ENCODE assay signal across 8 cellular contexts in genomic region chr1:26725904-26726303, GRCh38. TPM values are rescaled to one million over a fixed set of nuclear protein-coding genes. Genes with fewer than 3 reads are reported as not detected.
DNase-seq lines count a peak whose midpoint lies in the region; ATAC-seq, FAIRE-seq and TF ChIP-seq lines count a peak whose summit lies in the region.
"Not testable (repeated sequence)": the region's sequence is repeated elsewhere in the genome, so short reads cannot be mapped to it uniquely, and the experiment has no call there.

No MANE protein-coding gene starts in this region.

- CTCF ChIA-PET in K562 (lab: Yijun Ruan, JAX; ENCODE audit: low intra/inter-chr PET ratio): not testable (repeated sequence)
- CTCF ChIA-PET in naive thymus-derived CD4-positive, alpha-beta T cell (lab: Charles Lee): interaction anchor here (0.6 to 1.1 kb wide), 2 partner anchors 63 to 1235 kb away, joined by 3 read pairs; no protein-coding TSS in a partner anchor

- not testable (repeated sequence) for TF ChIP-seq POLR2A in K562 (conservative IDR thresholded peaks at IDR 0.05)

- TF ChIP-seq EP300 in K562 (IDR thresholded peaks at IDR 0.05; ENCODE audit: low read length): not testable (repeated sequence)

- in situ Hi-C loops in K562 (cut with MboI): not testable (repeated sequence)

- peaks cover 81% of the 10 kb centered on the region for H3K4me1 ChIP-seq in CD4-positive, CD25-positive, alpha-beta regulatory T cell (ENCODE audit: control insufficient read depth, insufficient read depth, low read length, poor library complexity, severe bottlenecking)
- H3K4me1 ChIP-seq in K562 (replicated peaks in 1 of 2; ENCODE audit: control insufficient read depth in 2 of 2, insufficient read depth in 2 of 2, low read length in 2 of 2) (peaks cover 27 to 50% of the 10 kb centered on the region in 2 experiments), cardiac muscle cell (ENCODE audit: low read depth) (peaks cover 64% of the 10 kb centered on the region)
- H3K4me1 ChIP-seq in naive thymus-derived CD4-positive, alpha-beta T cell (ENCODE audit: control insufficient read depth in 2 of 2, insufficient read depth in 2 of 2, low read length in 2 of 2): peaks cover 64 to 71% of the 10 kb centered on the region in 2 donors

- not testable (repeated sequence) for H3K9me3 ChIP-seq in CD4-positive, CD25-positive, alpha-beta regulatory T cell (ENCODE audit: control insufficient read depth in 2 of 2, low read length in 2 of 2); K562 (replicated peaks; ENCODE audit: control insufficient read depth, insufficient read depth, low read depth, low read length); cardiac muscle cell (ENCODE audit: low read depth); naive thymus-derived CD4-positive, alpha-beta T cell (ENCODE audit: control insufficient read depth in 2 of 3, low read length in 3 of 3)

- peaks cover 13% of the 10 kb centered on the region for H3K9me1 ChIP-seq in K562 (ENCODE audit: control insufficient read depth, insufficient read depth, low read length)

- not testable (repeated sequence) for H3K9ac ChIP-seq in K562 (ENCODE audit: insufficient read depth in 1 of 2, low read depth in 2 of 2, low read length in 2 of 2)

- not testable (repeated sequence) for H3K27me3 Mint-ChIP-seq in CD4-positive, CD25-positive, alpha-beta regulatory T cell; naive thymus-derived CD4-positive, alpha-beta T cell; stimulated activated naive B cell treated with anti-CD40 and anti-IgM and Interleukin-4, amounts not matched to agents 10 μg/mL and 1 μg/mL and 100 μg/mL, for 72 hours

- 95% methylated on average over 13 of the region's 14 CpGs for WGBS in K562 (ENCODE audit: insufficient coverage, low coverage, missing lambda C conversion rate)

- not testable (repeated sequence) for H3K9me3 Mint-ChIP-seq in CD4-positive, CD25-positive, alpha-beta regulatory T cell; naive thymus-derived CD4-positive, alpha-beta T cell; stimulated activated naive B cell treated with anti-CD40 and anti-IgM and Interleukin-4, amounts not matched to agents 10 μg/mL and 1 μg/mL and 100 μg/mL, for 72 hours

- not testable (repeated sequence) for H3K27me3 ChIP-seq in CD4-positive, CD25-positive, alpha-beta regulatory T cell (ENCODE audit: control insufficient read depth, insufficient read depth, low read length); K562 (ENCODE audit: control insufficient read depth in 2 of 2, insufficient read depth in 2 of 2, low read length in 2 of 2); cardiac muscle cell; naive thymus-derived CD4-positive, alpha-beta T cell (ENCODE audit: control insufficient read depth in 2 of 2, insufficient read depth in 2 of 2, low read length in 2 of 2)

- not testable (repeated sequence) for H2AFZ ChIP-seq in K562 (ENCODE audit: low read depth, low read length)

- intact Hi-C loops in K562 (cut with micrococcal nuclease); naive thymus-derived CD4-positive, alpha-beta T cell (cut with micrococcal nuclease): not testable (repeated sequence)

- H4K20me1 ChIP-seq in K562 (replicated peaks; ENCODE audit: control insufficient read depth, insufficient read depth, low read length): peaks cover 35% of the 10 kb centered on the region

- not testable (repeated sequence) for ATAC-seq in CD4-positive, CD25-positive, alpha-beta regulatory T cell (ENCODE audit: low read depth in 2 of 2); K562; naive thymus-derived CD4-positive, alpha-beta T cell; stimulated activated naive B cell treated with anti-CD40 and anti-IgM and Interleukin-4, amounts not matched to agents 10 μg/mL and 1 μg/mL and 100 μg/mL, for 72 hours (replicated peaks)

- DNase-seq in CD4-positive, CD25-positive, alpha-beta regulatory T cell; K562 (ENCODE audit: extremely low read depth in 1 of 4, low spot score in 3 of 4); cardiac muscle cell (ENCODE audit: low read depth in 1 of 2, low spot score in 1 of 2); naive thymus-derived CD4-positive, alpha-beta T cell; stimulated activated naive B cell treated with anti-CD40 and anti-IgM and Interleukin-4, amounts not matched to agents 10 μg/mL and 1 μg/mL and 100 μg/mL, for 72 hours: not testable (repeated sequence)
- DNase-seq in HCEC 1CT (peak; percentile 65), LHCN-M2 (ENCODE audit: low read depth) (peak; percentile 52)

- H3K27ac ChIP-seq in CD4-positive, CD25-positive, alpha-beta regulatory T cell (ENCODE audit: insufficient read depth, low read length, poor library complexity, severe bottlenecking); K562 (ENCODE audit: extremely low read depth, low read depth, low read length); naive thymus-derived CD4-positive, alpha-beta T cell (ENCODE audit: low read depth, low read length): not testable (repeated sequence)
- H3K27ac ChIP-seq in VCaP (0 out of 2 replicates have a peak overlapping the region, but pooled peaks have one; percentile 80), cardiac muscle cell (peak overlapping the region; percentile 61)

- peaks cover 100% of the 10 kb centered on the region for H3K79me2 ChIP-seq in K562 (ENCODE audit: control insufficient read depth, insufficient read depth, low read length)

- H3K4me1 Mint-ChIP-seq in CD4-positive, CD25-positive, alpha-beta regulatory T cell: peaks cover 54 to 96% (median 82%) of the 10 kb centered on the region in 4 donors
- peaks cover 76 to 95% (median 91%) of the 10 kb centered on the region in 7 donors for H3K4me1 Mint-ChIP-seq in naive thymus-derived CD4-positive, alpha-beta T cell
- peaks cover 59 to 83% of the 10 kb centered on the region in 2 donors for H3K4me1 Mint-ChIP-seq in stimulated activated naive B cell treated with anti-CD40 and anti-IgM and Interleukin-4, amounts not matched to agents 10 μg/mL and 1 μg/mL and 100 μg/mL, for 72 hours

- peak overlapping the region; percentile 8 to 91 (median 57) for H3K27ac Mint-ChIP-seq in CD4-positive, CD25-positive, alpha-beta regulatory T cell
- peak overlapping the region in 8 of 9 donors; percentile 21 to 79 (median 72) for H3K27ac Mint-ChIP-seq in naive thymus-derived CD4-positive, alpha-beta T cell
- H3K27ac Mint-ChIP-seq in stimulated activated naive B cell treated with anti-CD40 and anti-IgM and Interleukin-4, amounts not matched to agents 10 μg/mL and 1 μg/mL and 100 μg/mL, for 72 hours: peak overlapping the region; percentile 87

- not testable (repeated sequence) for TF ChIP-seq RAD21 in K562 (CRISPR knock-in tag; conservative IDR thresholded peaks at IDR 0.05 in 1 of 2, IDR thresholded peaks at IDR 0.05 in 1 of 2)

- peaks cover 14% of the 10 kb centered on the region for H3K36me3 ChIP-seq in CD4-positive, CD25-positive, alpha-beta regulatory T cell (ENCODE audit: control insufficient read depth, insufficient read depth, low read length)
- H3K36me3 ChIP-seq in K562 (ENCODE audit: control insufficient read depth, insufficient read depth, low read length): peaks cover 47% of the 10 kb centered on the region
- not testable (repeated sequence) for H3K36me3 ChIP-seq in cardiac muscle cell
- peaks cover 7 to 16% (median 10%) of the 10 kb centered on the region in 3 experiments for H3K36me3 ChIP-seq in naive thymus-derived CD4-positive, alpha-beta T cell (ENCODE audit: control insufficient read depth in 2 of 3, insufficient read depth in 3 of 3, low read length in 3 of 3)

- H3K4me2 ChIP-seq in K562 (ENCODE audit: insufficient read depth, low read length): not testable (repeated sequence)

- not testable (repeated sequence) for H3K4me3 ChIP-seq in CD4-positive, CD25-positive, alpha-beta regulatory T cell (ENCODE audit: low read depth, low read length); K562; cardiac muscle cell; naive thymus-derived CD4-positive, alpha-beta T cell (ENCODE audit: low read length)

- TF ChIP-seq CTCF in VCaP (conservative IDR thresholded peaks at IDR 0.05); K562 (IDR thresholded peaks at IDR 0.05 in 2 of 3, conservative IDR thresholded peaks at IDR 0.05 in 1 of 3; ENCODE audit: insufficient read depth in 2 of 3, low read depth in 1 of 3, low read length in 3 of 3); cardiac muscle cell (IDR thresholded peaks at IDR 0.05; ENCODE audit: low read depth, low read length): not testable (repeated sequence)

- not testable (repeated sequence) for FAIRE-seq in K562 (lab: Jason Lieb, UNC)

- H3K4me3 Mint-ChIP-seq in CD4-positive, CD25-positive, alpha-beta regulatory T cell: peak overlapping the region in 2 of 4 donors; percentile 48 to 50
- H3K4me3 Mint-ChIP-seq in naive thymus-derived CD4-positive, alpha-beta T cell: peak overlapping the region in 9 of 10 donors; percentile 3 to 83 (median 51)
- not testable (repeated sequence) for H3K4me3 Mint-ChIP-seq in stimulated activated naive B cell treated with anti-CD40 and anti-IgM and Interleukin-4, amounts not matched to agents 10 μg/mL and 1 μg/mL and 100 μg/mL, for 72 hours

- not testable (repeated sequence) for H3K36me3 Mint-ChIP-seq in CD4-positive, CD25-positive, alpha-beta regulatory T cell
- H3K36me3 Mint-ChIP-seq in naive thymus-derived CD4-positive, alpha-beta T cell: peaks cover 4 to 11% (median 8%) of the 10 kb centered on the region in 5 donors
- H3K36me3 Mint-ChIP-seq in stimulated activated naive B cell treated with anti-CD40 and anti-IgM and Interleukin-4, amounts not matched to agents 10 μg/mL and 1 μg/mL and 100 μg/mL, for 72 hours: peaks cover 17 to 38% of the 10 kb centered on the region in 2 donors

- POLR2A ChIA-PET in K562 (lab: Yijun Ruan, JAX): interaction anchor here (0.8 to 14.8 kb wide), 2 partner anchors 19 to 94 kb away, joined by 3 to 301 read pairs; partner anchors contain the start of gene ARID1A
- POLR2A ChIA-PET in naive thymus-derived CD4-positive, alpha-beta T cell (lab: Charles Lee): interaction anchor here (0.7 to 1.0 kb wide), 2 partner anchors 28 to 56 kb away, joined by 4 read pairs; no protein-coding TSS in a partner anchor

- not testable (repeated sequence) for BruUV-seq in K562 (replicated peaks; lab: Mats Ljungman, UMichigan)

RNA-seq across cellular contexts. Expression of gene ARID1A, which starts 30.1 kb away (rescaled TPM):
- 139 TPM for total RNA-seq in CD4-positive, CD25-positive, alpha-beta regulatory T cell
- polyA plus RNA-seq in CD4-positive, CD25-positive, alpha-beta regulatory T cell: 10 to 100 TPM in 3 of 4 donors, 1 to 10 TPM in 1; 9.5 to 13.4 (median 13.0) TPM
- total RNA-seq in LHCN-M2 (2014; rRNA removed): 18.7 and 21.6 TPM in 2 replicates
- 17.7 TPM for polyA plus RNA-seq in LHCN-M2 (2012)
- 233 and 329 TPM in 2 replicates for total RNA-seq in K562 (2011; cell fraction: chromatin; rRNA removed; ENCODE audit: low replicate concordance)
- total RNA-seq in K562 (2011; cell fraction: nucleolus; rRNA removed): 114 and 132 TPM in 2 replicates
- total RNA-seq in K562 (2011; cell fraction: nucleoplasm; rRNA removed): 181 and 229 TPM in 2 replicates
- total RNA-seq in K562 (2014; rRNA removed): 22.1 and 28.9 TPM in 2 replicates
- 23.9 and 24.6 TPM in 2 replicates for total RNA-seq in K562 (2014; rRNA removed; fragmentation: Illumina TruSeq; extraction: Trizol)
- total RNA-seq in K562 (2015; rRNA removed; fragmentation: Illumina TruSeq; extraction: Trizol): 22.5 and 25.3 TPM in 2 replicates
- total RNA-seq in K562 (2021): 74.6 and 88.3 TPM in 2 replicates
- 12.9 and 27.1 TPM in 2 replicates for polyA plus RNA-seq in K562 (2011; rRNA removed)
- polyA plus RNA-seq in K562 (2011; cell fraction: cytosol; rRNA removed): 20.1 and 23.5 TPM in 2 replicates
- 59.8 and 83.5 TPM in 2 replicates for polyA plus RNA-seq in K562 (2011; cell fraction: nucleus; rRNA removed)
- polyA plus RNA-seq in K562 (2012): 54.3 and 62.2 TPM in 2 replicates
- polyA plus RNA-seq in K562 (2014; fragmentation: Illumina TruSeq; extraction: Trizol): 70.1 and 79.0 TPM in 2 replicates
- 10 to 100 TPM in 1 of 2 experiments, 1 to 10 TPM in 1; 8.3 to 20.2 TPM for polyA plus RNA-seq in K562 (2014; fragmentation: Nextera tagmentation; extraction: Ambion mirVana)
- polyA plus RNA-seq in K562 (2014; rRNA removed): 38.6 and 38.7 TPM in 2 replicates
- polyA minus RNA-seq in K562 (2011; rRNA and poly(A)+ RNA removed): 35.4 and 49.8 TPM in 2 replicates
- 61.6 and 92.0 TPM in 2 replicates for polyA minus RNA-seq in K562 (2011; cell fraction: cytosol; rRNA and poly(A)+ RNA removed)
- 27.9 and 38.8 TPM in 2 replicates for polyA minus RNA-seq in K562 (2011; cell fraction: nucleus; rRNA and poly(A)+ RNA removed)
- total RNA-seq in cardiac muscle cell: 52.9 and 93.3 TPM in 2 replicates
- polyA plus RNA-seq in cardiac muscle cell: 28.5 and 43.1 TPM in 2 replicates
- total RNA-seq in naive thymus-derived CD4-positive, alpha-beta T cell: 100 to 1,000 TPM; 118 to 148 (median 131) TPM
- polyA plus RNA-seq in naive thymus-derived CD4-positive, alpha-beta T cell: 10 to 100 TPM; 22.3 to 26.6 TPM
